Comparison of ENCODE assay signal across 11 cellular contexts in the genomic region with DNA sequence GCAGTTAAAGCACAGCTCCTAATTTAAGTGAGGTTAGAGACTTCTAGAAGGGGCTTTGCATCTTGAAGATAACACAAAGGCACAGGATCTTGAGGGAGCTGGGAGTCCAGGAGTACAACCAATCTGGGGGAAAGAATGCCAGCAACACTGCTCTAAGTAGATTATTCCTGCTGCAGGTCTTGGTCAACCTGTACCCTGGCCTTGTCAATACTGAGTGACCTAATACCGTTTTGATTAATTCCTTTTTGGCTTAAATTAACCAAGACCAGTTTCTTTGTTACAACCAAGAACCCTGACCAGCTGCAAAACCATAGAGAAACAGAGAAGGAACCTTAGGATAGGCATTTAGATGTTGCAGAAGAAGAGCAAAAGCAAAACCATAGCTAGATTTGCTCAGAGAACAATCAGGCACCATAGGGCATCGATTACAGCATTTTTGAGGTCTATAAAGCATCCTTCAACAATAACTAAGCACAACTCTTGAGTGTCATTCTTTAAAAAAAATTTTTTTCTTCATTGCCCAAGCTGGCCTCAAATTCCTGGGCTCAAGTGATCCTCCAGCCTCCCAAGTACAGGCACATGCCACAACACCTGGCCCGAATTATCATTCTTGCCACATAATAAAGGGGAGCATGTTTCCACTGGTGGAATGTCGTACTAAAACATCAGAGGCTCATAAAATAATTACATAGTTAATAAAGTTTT. TPM values are rescaled to one million over a fixed set of nuclear protein-coding genes. Genes with fewer than 3 reads are reported as not detected.
A peak's percentile ranks its signal among the peaks of the same experiment; 100 is the strongest.
DNase-seq lines count a peak whose midpoint lies in the region; ATAC-seq, FAIRE-seq and TF ChIP-seq lines count a peak whose summit lies in the region.
"Had no signal": no experiment of that assay in that cellular context is flagged by ENCODE, and none has a peak within 500 bp of the region (broad histone marks: within the 10 kb centered on the region; RNA-seq: fewer than 3 reads in every experiment).

No MANE protein-coding gene starts in this region.

- H3F3A ChIP-seq in Loucy (ENCODE audit: low read depth), result no peaks in the 10 kb centered on the region

- ATAC-seq in DND-41 (ENCODE audit: insufficient read depth, low read depth) (no peak), gastrocnemius medialis (no peak)
- ATAC-seq: stimulated activated naive CD8-positive, alpha-beta T cell treated with anti-CD3 and anti-CD28 coated beads, Interleukin-15, Interleukin-2, amounts not matched to agents 100 U/mL and 50 U/mL, for 24 hours had no signal

- intact Hi-C loops in gastrocnemius medialis (cut with DNase I; ENCODE audit: low total_unique reads) (no loop called here), posterior cingulate gyrus (cut with DNase I) (no loop called here)

- no peak for DNase-seq in DND-41
- peak; percentile 13 for DNase-seq in fibroblast of the aortic adventitia (ENCODE audit: low read depth)
- DNase-seq in gastrocnemius medialis, result no peak
- DNase-seq in LoVo (ENCODE audit: low spot score), result no peak
- DNase-seq in posterior cingulate gyrus, result no peak
- DNase-seq in GM12891 (ENCODE audit: insufficient read length, low spot score), result no peak
- DNase-seq: NCI-H446 treated with DMSO at 0.1 percent for 48 hours; stimulated activated naive CD8-positive, alpha-beta T cell treated with anti-CD3 and anti-CD28 coated beads, Interleukin-15, Interleukin-2, amounts not matched to agents 100 U/mL and 50 U/mL, for 24 hours had no signal

- H2AFZ ChIP-seq in DND-41 (ENCODE audit: low read depth, low read length) (no peak overlapping the region), Loucy (ENCODE audit: low read length) (no peak overlapping the region)

- H3K4me1 ChIP-seq in DND-41 (ENCODE audit: insufficient read depth, low read length) (peaks cover 26% of the 10 kb centered on the region), Loucy (ENCODE audit: insufficient read depth, low read length, poor library complexity, severe bottlenecking) (peaks cover 59% of the 10 kb centered on the region), gastrocnemius medialis (peaks cover 82 to 93% of the 10 kb centered on the region in 2 donors)

- in situ Hi-C loops in gastrocnemius medialis (cut with MboI; ENCODE audit: low sequenced_read_pairs in 4 of 4), result loop anchor here in 3 of 4 donors (5.0 to 10.0 kb wide), 2 partner anchors 52 to 60 kb away; no protein-coding TSS in a partner anchor

- H3K4me3 ChIP-seq in DND-41 (ENCODE audit: low read depth in 1 of 2, low read length in 2 of 2), result no peak overlapping the region
- peak overlapping the region; percentile 95 for H3K4me3 ChIP-seq in Loucy (ENCODE audit: low read length, poor library complexity, severe bottlenecking)
- H3K4me3 ChIP-seq in fibroblast of the aortic adventitia (ENCODE audit: low read depth, low read length), result no peak overlapping the region
- peak overlapping the region in 2 of 4 donors; percentile 6 to 58 for H3K4me3 ChIP-seq in gastrocnemius medialis

- H3K9me3 ChIP-seq in DND-41 (ENCODE audit: insufficient read depth, low read length, severe bottlenecking), result no peaks in the 10 kb centered on the region
- no peaks in the 10 kb centered on the region for H3K9me3 ChIP-seq in Loucy (ENCODE audit: insufficient read depth, low read depth, low read length)
- H3K9me3 ChIP-seq in gastrocnemius medialis, result no peaks in the 10 kb centered on the region

- peaks cover 99% of the 10 kb centered on the region for H3K79me2 ChIP-seq in DND-41 (ENCODE audit: insufficient read depth, low read length)
- peaks cover 100% of the 10 kb centered on the region for H3K79me2 ChIP-seq in Loucy (ENCODE audit: insufficient read depth, low read length)

- TF ChIP-seq CTCF in DND-41 (IDR thresholded peaks at IDR 0.05; ENCODE audit: borderline replicate concordance, extremely low read depth, low read length, poor library complexity, severe bottlenecking) (no peak), Loucy (conservative IDR thresholded peaks at IDR 0.05; ENCODE audit: low read length) (no peak), fibroblast of the aortic adventitia (IDR thresholded peaks at IDR 0.05; ENCODE audit: insufficient read depth, low read length) (no peak), gastrocnemius medialis (IDR thresholded peaks at IDR 0.05 in 4 of 5, conservative IDR thresholded peaks at IDR 0.05 in 1 of 5) (no peak)

- peaks cover 90% of the 10 kb centered on the region for H4K20me1 ChIP-seq in DND-41 (ENCODE audit: insufficient read depth, low read length)
- peaks cover 98% of the 10 kb centered on the region for H4K20me1 ChIP-seq in Loucy (ENCODE audit: insufficient read depth, low read length, poor library complexity, severe bottlenecking)

- no peaks in the 10 kb centered on the region for H3K9me2 ChIP-seq in Loucy (replicated peaks; ENCODE audit: low read depth, low read length)

- FAIRE-seq in GM12891 (lab: Jason Lieb, UNC), result no peak
- FAIRE-seq: endothelial cell of umbilical vein, G401.6 had no signal

- H3K36me3 ChIP-seq in DND-41 (ENCODE audit: insufficient read depth, low read length) (peaks cover 23% of the 10 kb centered on the region), Loucy (ENCODE audit: insufficient read depth, low read length) (no peaks in the 10 kb centered on the region; the same call in 1 of the 2 replicates), gastrocnemius medialis (no peaks in the 10 kb centered on the region)

- H3K27ac ChIP-seq in DND-41 (ENCODE audit: low read length) (no peak overlapping the region), gastrocnemius medialis (peak overlapping the region; percentile 90 to 99 (median 98))

- peak overlapping the region; percentile 31; the same call in 1 of the 2 replicates for H3K4me2 ChIP-seq in DND-41 (ENCODE audit: insufficient read depth, low read length)
- peak overlapping the region; percentile 100 for H3K4me2 ChIP-seq in Loucy (ENCODE audit: low read depth, low read length, poor library complexity, severe bottlenecking)

- TF ChIP-seq POLR2A in gastrocnemius medialis (IDR thresholded peaks at IDR 0.05), result no peak
- TF ChIP-seq POLR2A in GM12891 (IDR thresholded peaks at IDR 0.05; ENCODE audit: low read depth, low read length), result no peak

- no peaks in the 10 kb centered on the region for H3K27me3 ChIP-seq in DND-41 (ENCODE audit: insufficient read depth, low read length, poor library complexity)
- H3K27me3 ChIP-seq in Loucy (ENCODE audit: insufficient read depth, low read length, poor library complexity, severe bottlenecking), result no peaks in the 10 kb centered on the region
- no peaks in the 10 kb centered on the region for H3K27me3 ChIP-seq in gastrocnemius medialis

- H3K9ac ChIP-seq in DND-41 (ENCODE audit: low read depth, low read length) (no peak overlapping the region), Loucy (ENCODE audit: low read depth, low read length, poor library complexity, severe bottlenecking) (peak overlapping the region; percentile 50)

TF ChIP-seq in GM12891, 5 proteins besides CTCF, POLR2A, EP300 and RAD21:
- TF ChIP-seq SPI1 (IDR thresholded peaks at IDR 0.05; ENCODE audit: low read depth, low read length), result no peak

RNA-seq across cellular contexts. Expression of a gene that starts 6.3 kb away (rescaled TPM):
- 85.8 and 170 TPM in 2 replicates for total RNA-seq in fibroblast of the aortic adventitia (ENCODE audit: low replicate concordance)
- 100 to 1,000 TPM; 237 to 512 (median 313) TPM for total RNA-seq in gastrocnemius medialis
- polyA plus RNA-seq in GM12891 (2012; ENCODE audit: low read depth, missing spikeins), result 81.9 TPM

RNA-seq across cellular contexts. Expression of a gene that starts 57.1 kb away (rescaled TPM):
- total RNA-seq in fibroblast of the aortic adventitia (ENCODE audit: low replicate concordance) (0.36 and 1.4 TPM in 2 replicates), gastrocnemius medialis (1 to 10 TPM; 1.6 to 4.0 (median 2.9) TPM)
- 84.2 TPM for polyA plus RNA-seq in GM12891 (2012; ENCODE audit: low read depth, missing spikeins)
